ENCODE assay signal across 2 cellular contexts in the genomic region with DNA sequence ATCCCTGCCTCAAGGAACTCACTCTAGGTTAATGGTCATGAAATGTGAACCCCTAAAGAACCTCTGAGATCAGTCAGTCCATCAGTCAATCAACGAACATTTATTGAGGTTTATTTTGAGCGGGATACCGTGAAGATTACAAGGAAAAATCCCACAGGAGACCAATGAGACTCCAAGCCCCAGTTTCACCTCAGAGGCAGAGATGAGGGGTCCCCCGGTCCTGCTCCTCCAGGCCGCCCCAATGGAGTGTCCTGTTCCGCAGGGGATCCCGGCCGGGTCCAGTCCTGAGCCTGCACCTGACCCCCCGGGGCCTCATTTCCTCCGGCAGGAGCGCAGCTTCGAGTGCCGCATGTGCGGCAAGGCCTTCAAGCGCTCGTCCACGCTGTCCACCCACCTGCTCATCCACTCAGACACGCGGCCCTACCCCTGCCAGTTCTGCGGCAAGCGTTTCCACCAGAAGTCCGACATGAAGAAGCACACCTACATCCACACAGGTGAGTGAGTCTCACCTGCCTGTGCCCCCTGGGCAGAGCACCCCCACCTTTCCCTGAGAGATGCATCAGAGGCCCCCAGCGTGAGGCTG.
TF ChIP-seq lines count a peak whose summit lies in the region.

No MANE protein-coding gene starts in this region.

TF ChIP-seq in HCT116, 20 proteins besides CTCF, POLR2A, EP300 and RAD21:
- TF ChIP-seq SRF (IDR thresholded peaks at IDR 0.05; ENCODE audit: low read depth) (no peak), CBX3 (IDR thresholded peaks at IDR 0.05; ENCODE audit: low read depth) (no peak), ZFX (IDR thresholded peaks at IDR 0.05) (no peak), SIN3A (IDR thresholded peaks at IDR 0.05; ENCODE audit: low read depth) (no peak), EGR1 (IDR thresholded peaks at IDR 0.05; ENCODE audit: low read depth) (no peak), EZH2phosphoT487 (IDR thresholded peaks at IDR 0.05; ENCODE audit: borderline replicate concordance) (no peak), CEBPB (IDR thresholded peaks at IDR 0.05; ENCODE audit: low read depth) (no peak), SP1 (IDR thresholded peaks at IDR 0.05; ENCODE audit: low read depth) (no peak), EZH2 (IDR thresholded peaks at IDR 0.05) (no peak), JUND (IDR thresholded peaks at IDR 0.05) (no peak), FOSL1 (IDR thresholded peaks at IDR 0.05; ENCODE audit: low read depth) (no peak), TCF7L2 (IDR thresholded peaks at IDR 0.05; ENCODE audit: borderline replicate concordance, extremely low read depth, insufficient read depth, insufficient read length) (no peak), ELF1 (IDR thresholded peaks at IDR 0.05; ENCODE audit: borderline replicate concordance, low read depth) (no peak), POLR2AphosphoS5 (IDR thresholded peaks at IDR 0.05; ENCODE audit: low read depth, low read length) (no peak)
- TF ChIP-seq, protein P1, sequence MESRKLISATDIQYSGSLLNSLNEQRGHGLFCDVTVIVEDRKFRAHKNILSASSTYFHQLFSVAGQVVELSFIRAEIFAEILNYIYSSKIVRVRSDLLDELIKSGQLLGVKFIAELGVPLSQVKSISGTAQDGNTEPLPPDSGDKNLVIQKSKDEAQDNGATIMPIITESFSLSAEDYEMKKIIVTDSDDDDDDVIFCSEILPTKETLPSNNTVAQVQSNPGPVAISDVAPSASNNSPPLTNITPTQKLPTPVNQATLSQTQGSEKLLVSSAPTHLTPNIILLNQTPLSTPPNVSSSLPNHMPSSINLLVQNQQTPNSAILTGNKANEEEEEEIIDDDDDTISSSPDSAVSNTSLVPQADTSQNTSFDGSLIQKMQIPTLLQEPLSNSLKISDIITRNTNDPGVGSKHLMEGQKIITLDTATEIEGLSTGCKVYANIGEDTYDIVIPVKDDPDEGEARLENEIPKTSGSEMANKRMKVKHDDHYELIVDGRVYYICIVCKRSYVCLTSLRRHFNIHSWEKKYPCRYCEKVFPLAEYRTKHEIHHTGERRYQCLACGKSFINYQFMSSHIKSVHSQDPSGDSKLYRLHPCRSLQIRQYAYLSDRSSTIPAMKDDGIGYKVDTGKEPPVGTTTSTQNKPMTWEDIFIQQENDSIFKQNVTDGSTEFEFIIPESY (IDR thresholded peaks at IDR 0.05; ENCODE audit: extremely low read depth, insufficient replicate concordance, low read length), result no peak
- TF ChIP-seq, protein P2, sequence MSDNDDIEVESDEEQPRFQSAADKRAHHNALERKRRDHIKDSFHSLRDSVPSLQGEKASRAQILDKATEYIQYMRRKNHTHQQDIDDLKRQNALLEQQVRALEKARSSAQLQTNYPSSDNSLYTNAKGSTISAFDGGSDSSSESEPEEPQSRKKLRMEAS (IDR thresholded peaks at IDR 0.05), result no peak
- TF ChIP-seq, protein P3, sequence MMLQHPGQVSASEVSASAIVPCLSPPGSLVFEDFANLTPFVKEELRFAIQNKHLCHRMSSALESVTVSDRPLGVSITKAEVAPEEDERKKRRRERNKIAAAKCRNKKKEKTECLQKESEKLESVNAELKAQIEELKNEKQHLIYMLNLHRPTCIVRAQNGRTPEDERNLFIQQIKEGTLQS (IDR thresholded peaks at IDR 0.05), result no peak
- TF ChIP-seq, protein P4, sequence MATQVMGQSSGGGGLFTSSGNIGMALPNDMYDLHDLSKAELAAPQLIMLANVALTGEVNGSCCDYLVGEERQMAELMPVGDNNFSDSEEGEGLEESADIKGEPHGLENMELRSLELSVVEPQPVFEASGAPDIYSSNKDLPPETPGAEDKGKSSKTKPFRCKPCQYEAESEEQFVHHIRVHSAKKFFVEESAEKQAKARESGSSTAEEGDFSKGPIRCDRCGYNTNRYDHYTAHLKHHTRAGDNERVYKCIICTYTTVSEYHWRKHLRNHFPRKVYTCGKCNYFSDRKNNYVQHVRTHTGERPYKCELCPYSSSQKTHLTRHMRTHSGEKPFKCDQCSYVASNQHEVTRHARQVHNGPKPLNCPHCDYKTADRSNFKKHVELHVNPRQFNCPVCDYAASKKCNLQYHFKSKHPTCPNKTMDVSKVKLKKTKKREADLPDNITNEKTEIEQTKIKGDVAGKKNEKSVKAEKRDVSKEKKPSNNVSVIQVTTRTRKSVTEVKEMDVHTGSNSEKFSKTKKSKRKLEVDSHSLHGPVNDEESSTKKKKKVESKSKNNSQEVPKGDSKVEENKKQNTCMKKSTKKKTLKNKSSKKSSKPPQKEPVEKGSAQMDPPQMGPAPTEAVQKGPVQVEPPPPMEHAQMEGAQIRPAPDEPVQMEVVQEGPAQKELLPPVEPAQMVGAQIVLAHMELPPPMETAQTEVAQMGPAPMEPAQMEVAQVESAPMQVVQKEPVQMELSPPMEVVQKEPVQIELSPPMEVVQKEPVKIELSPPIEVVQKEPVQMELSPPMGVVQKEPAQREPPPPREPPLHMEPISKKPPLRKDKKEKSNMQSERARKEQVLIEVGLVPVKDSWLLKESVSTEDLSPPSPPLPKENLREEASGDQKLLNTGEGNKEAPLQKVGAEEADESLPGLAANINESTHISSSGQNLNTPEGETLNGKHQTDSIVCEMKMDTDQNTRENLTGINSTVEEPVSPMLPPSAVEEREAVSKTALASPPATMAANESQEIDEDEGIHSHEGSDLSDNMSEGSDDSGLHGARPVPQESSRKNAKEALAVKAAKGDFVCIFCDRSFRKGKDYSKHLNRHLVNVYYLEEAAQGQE (IDR thresholded peaks at IDR 0.05; ENCODE audit: low read depth), result no peak

TF ChIP-seq in H1, 55 proteins besides CTCF, POLR2A, EP300 and RAD21:
- no peak for TF ChIP-seq GABPA (IDR thresholded peaks at IDR 0.05; ENCODE audit: borderline replicate concordance, insufficient read depth, low read length)
- TF ChIP-seq HDAC6 (IDR thresholded peaks at IDR 0.05; ENCODE audit: low read depth, low read length), result no peak
